Comparison of ENCODE assay signal across 1 cellular context in genomic region chr14:91382712-91383111, GRCh38.
TF ChIP-seq lines count a peak whose summit lies in the region.

No MANE protein-coding gene starts in this region.

TF ChIP-seq in WTC11, 78 proteins besides CTCF, POLR2A, EP300 and RAD21 (continued from another document):
- no peak for TF ChIP-seq IRF1 (CRISPR knock-in tag; IDR thresholded peaks at IDR 0.05)
- TF ChIP-seq GRHL2 (CRISPR knock-in tag; IDR thresholded peaks at IDR 0.05; ENCODE audit: insufficient replicate concordance, severe bottlenecking) = no peak
